Comparison of ENCODE assay signal across 9 cellular contexts in the genomic region with DNA sequence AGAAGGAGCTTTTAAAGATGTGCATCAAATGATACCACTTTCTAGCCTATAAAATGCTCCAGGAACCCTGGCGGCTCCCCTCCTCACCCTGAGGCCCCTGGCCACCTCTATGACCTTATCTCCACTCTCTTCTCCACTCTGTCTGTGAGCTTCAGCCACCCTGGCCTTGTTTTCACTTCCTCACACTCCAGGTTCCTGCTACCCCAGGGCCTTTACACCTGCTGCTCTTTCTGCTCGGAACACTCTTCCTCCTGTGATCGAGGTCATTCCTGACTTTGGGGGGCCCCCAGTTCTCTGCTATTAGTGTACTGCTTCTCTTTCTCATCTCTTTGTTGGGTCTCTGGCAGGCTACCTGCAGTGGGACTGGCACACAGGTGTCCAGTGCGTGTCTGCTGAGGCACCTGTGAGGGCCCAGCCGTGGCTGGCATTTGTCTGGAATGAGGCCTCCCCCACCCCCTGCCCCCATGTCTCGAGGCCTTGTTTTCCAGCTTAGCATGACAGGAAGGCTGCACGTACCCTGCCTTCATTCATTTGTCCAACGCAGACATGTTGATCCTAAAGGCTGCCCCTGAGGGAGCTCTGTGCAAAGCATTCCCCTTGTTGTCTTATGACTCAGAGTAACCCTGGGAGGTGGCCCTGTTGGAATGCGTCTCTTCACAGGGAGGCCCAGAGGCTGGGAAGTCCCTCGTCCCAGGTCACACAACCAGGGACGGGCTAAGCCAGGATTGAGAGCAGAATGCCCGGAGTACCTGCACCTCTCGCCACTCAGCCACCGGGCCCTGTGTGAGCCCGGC. TPM values are rescaled to one million over a fixed set of nuclear protein-coding genes. Genes with fewer than 3 reads are reported as not detected.
A peak's percentile ranks its signal among the peaks of the same experiment; 100 is the strongest.
DNase-seq lines count a peak whose midpoint lies in the region; ATAC-seq and TF ChIP-seq lines count a peak whose summit lies in the region.
"Had no signal": no experiment of that assay in that cellular context is flagged by ENCODE, and none has a peak within 500 bp of the region (broad histone marks: within the 10 kb centered on the region; RNA-seq: fewer than 3 reads in every experiment).

No MANE protein-coding gene starts in this region.

- peaks cover 37% of the 10 kb centered on the region for H3K36me3 Mint-ChIP-seq in GM23338 (ENCODE audit: low read depth)
- peaks cover 30% of the 10 kb centered on the region for H3K36me3 Mint-ChIP-seq in activated T-helper 2 cell treated with anti-CD3 and anti-CD28 coated beads, Interferon-gamma antibody, Interleukin-2, Interleukin-4, amounts not matched to agents 10 μg/mL and 5 μg/mL and 100 μg/mL, durations not matched to agents 14 hours and 24 hours and 36 hours (ENCODE audit: low read depth)

- H3K27ac Mint-ChIP-seq in GM23338 = 0 out of 2 replicates have a peak overlapping the region, but pooled peaks have one; percentile 28
- H3K27ac Mint-ChIP-seq in activated T-helper 2 cell treated with anti-CD3 and anti-CD28 coated beads, Interferon-gamma antibody, Interleukin-2, Interleukin-4, amounts not matched to agents 10 μg/mL and 5 μg/mL and 100 μg/mL, durations not matched to agents 14 hours and 24 hours and 36 hours = peak overlapping the region; percentile 59

- H3K4me1 Mint-ChIP-seq in GM23338 = peaks cover 16% of the 10 kb centered on the region
- peaks cover 24% of the 10 kb centered on the region for H3K4me1 Mint-ChIP-seq in activated T-helper 2 cell treated with anti-CD3 and anti-CD28 coated beads, Interferon-gamma antibody, Interleukin-2, Interleukin-4, amounts not matched to agents 10 μg/mL and 5 μg/mL and 100 μg/mL, durations not matched to agents 14 hours and 24 hours and 36 hours (ENCODE audit: low read depth)

- intact Hi-C loops in activated T-helper 2 cell treated with anti-CD3 and anti-CD28 coated beads, Interferon-gamma antibody, Interleukin-2, Interleukin-4, amounts not matched to agents 10 μg/mL and 5 μg/mL and 100 μg/mL, durations not matched to agents 14 hours and 24 hours and 36 hours (cut with micrococcal nuclease) = no loop called here

- peaks cover 20% of the 10 kb centered on the region for H3K27me3 Mint-ChIP-seq in GM23338 (ENCODE audit: insufficient read depth, low read depth, poor library complexity)
- no peaks in the 10 kb centered on the region for H3K27me3 Mint-ChIP-seq in activated T-helper 2 cell treated with anti-CD3 and anti-CD28 coated beads, Interferon-gamma antibody, Interleukin-2, Interleukin-4, amounts not matched to agents 10 μg/mL and 5 μg/mL and 100 μg/mL, durations not matched to agents 14 hours and 24 hours and 36 hours (ENCODE audit: low read depth)

- ATAC-seq in GM23338 (no peak), HG03097 (IDR thresholded peaks at IDR 0.05; ENCODE audit: low FRiP score, unreplicated experiment) (no peak), HG03196 (IDR thresholded peaks at IDR 0.05; ENCODE audit: unreplicated experiment) (no peak), GM21515 (IDR thresholded peaks at IDR 0.05; ENCODE audit: unreplicated experiment) (no peak)
- ATAC-seq: right cardiac atrium had no signal

- H3K27ac ChIP-seq in GM23338 (ENCODE audit: low read depth) = no peak overlapping the region

- H3K79me2 ChIP-seq in GM23338 (replicated peaks; ENCODE audit: insufficient read depth) = peaks cover 31% of the 10 kb centered on the region

- no peak for TF ChIP-seq CTCF in GM23338 (conservative IDR thresholded peaks at IDR 0.05; ENCODE audit: low read depth in 2 of 2)

- H3K4me2 ChIP-seq in GM23338 = no peak overlapping the region

- H4K20me1 ChIP-seq in GM23338 (replicated peaks; ENCODE audit: insufficient read depth) = peaks cover 16% of the 10 kb centered on the region

- H3K4me1 ChIP-seq in GM23338 (ENCODE audit: insufficient read depth) = peaks cover 16% of the 10 kb centered on the region

- no peaks in the 10 kb centered on the region for H3K9me2 ChIP-seq in GM23338 (ENCODE audit: insufficient read depth)

- H2AFZ ChIP-seq in GM23338 = no peak overlapping the region

- DNase-seq in ACHN = peak; percentile 81
- no peak for DNase-seq in GM23338 (ENCODE audit: low spot score)
- DNase-seq in activated T-helper 2 cell treated with anti-CD3 and anti-CD28 coated beads, Interferon-gamma antibody, Interleukin-2, Interleukin-4, amounts not matched to agents 10 μg/mL and 5 μg/mL and 100 μg/mL, durations not matched to agents 14 hours and 24 hours and 36 hours (ENCODE audit: low spot score) = no peak
- DNase-seq in iris pigment epithelial cell (ENCODE audit: low read depth) = peak; percentile 90
- DNase-seq in COR-L47 (lab: John Stamatoyannopoulos, UW) = no peak
- DNase-seq: right cardiac atrium had no signal

- peak overlapping the region; percentile 56 for H3K4me3 Mint-ChIP-seq in GM23338
- H3K4me3 Mint-ChIP-seq in activated T-helper 2 cell treated with anti-CD3 and anti-CD28 coated beads, Interferon-gamma antibody, Interleukin-2, Interleukin-4, amounts not matched to agents 10 μg/mL and 5 μg/mL and 100 μg/mL, durations not matched to agents 14 hours and 24 hours and 36 hours (ENCODE audit: low read depth) = peak overlapping the region; percentile 66

- no peaks in the 10 kb centered on the region for H3K27me3 ChIP-seq in GM23338 (ENCODE audit: insufficient read depth)

- H3K9me3 Mint-ChIP-seq in GM23338 = no peaks in the 10 kb centered on the region; the same call in 2 of the 3 replicates
- H3K9me3 Mint-ChIP-seq in activated T-helper 2 cell treated with anti-CD3 and anti-CD28 coated beads, Interferon-gamma antibody, Interleukin-2, Interleukin-4, amounts not matched to agents 10 μg/mL and 5 μg/mL and 100 μg/mL, durations not matched to agents 14 hours and 24 hours and 36 hours = no peaks in the 10 kb centered on the region

- peaks cover 10% of the 10 kb centered on the region; the same call in 1 of the 2 replicates for H3K36me3 ChIP-seq in GM23338 (ENCODE audit: insufficient read depth)

- H3K4me3 ChIP-seq in GM23338 = no peak overlapping the region

- in situ Hi-C loops in ACHN (cut with HindIII; ENCODE audit: low pct_ligation_motif_present, low pct_unique_long_range_greater_than_20kb, low sequenced_read_pairs) = no loop called here

- peaks cover 16% of the 10 kb centered on the region for H3F3A ChIP-seq in GM23338 (replicated peaks; ENCODE audit: low read depth)

TF ChIP-seq in GM23338, 12 proteins besides CTCF, POLR2A, EP300 and RAD21:
- TF ChIP-seq, protein P1, sequence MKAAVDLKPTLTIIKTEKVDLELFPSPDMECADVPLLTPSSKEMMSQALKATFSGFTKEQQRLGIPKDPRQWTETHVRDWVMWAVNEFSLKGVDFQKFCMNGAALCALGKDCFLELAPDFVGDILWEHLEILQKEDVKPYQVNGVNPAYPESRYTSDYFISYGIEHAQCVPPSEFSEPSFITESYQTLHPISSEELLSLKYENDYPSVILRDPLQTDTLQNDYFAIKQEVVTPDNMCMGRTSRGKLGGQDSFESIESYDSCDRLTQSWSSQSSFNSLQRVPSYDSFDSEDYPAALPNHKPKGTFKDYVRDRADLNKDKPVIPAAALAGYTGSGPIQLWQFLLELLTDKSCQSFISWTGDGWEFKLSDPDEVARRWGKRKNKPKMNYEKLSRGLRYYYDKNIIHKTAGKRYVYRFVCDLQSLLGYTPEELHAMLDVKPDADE (IDR thresholded peaks at IDR 0.05) = no peak
- no peak for TF ChIP-seq ZNF331 (CRISPR knock-in tag; IDR thresholded peaks at IDR 0.05; ENCODE audit: low read depth)
- TF ChIP-seq CREB1 (CRISPR knock-in tag; IDR thresholded peaks at IDR 0.05; ENCODE audit: low read depth) = no peak
- TF ChIP-seq POLR2AphosphoS5 (IDR thresholded peaks at IDR 0.05; ENCODE audit: low read depth) = no peak

RNA-seq across cellular contexts. Expression of a gene that starts 2.3 kb away (rescaled TPM):
- 28.2 and 34.6 TPM in 2 replicates for total RNA-seq in GM23338 (2014; rRNA removed; shearing (Covaris generic))
- 107 and 112 TPM in 2 replicates for polyA plus RNA-seq in GM23338 (2016; fragmentation: Nextera tagmentation; extraction: Ambion mirVana)
- 37.1 and 39.2 TPM in 2 replicates for total RNA-seq in activated T-helper 2 cell treated with anti-CD3 and anti-CD28 coated beads, Interferon-gamma antibody, Interleukin-2, Interleukin-4, amounts not matched to agents 10 μg/mL and 5 μg/mL and 100 μg/mL, durations not matched to agents 14 hours and 24 hours and 36 hours

RNA-seq across cellular contexts. Expression of a gene that starts 6.0 kb away (rescaled TPM):
- total RNA-seq in GM23338 (2014; rRNA removed; shearing (Covaris generic)) = 59.9 and 70.6 TPM in 2 replicates
- polyA plus RNA-seq in GM23338 (2016; fragmentation: Nextera tagmentation; extraction: Ambion mirVana) = 266 and 280 TPM in 2 replicates
- 92.0 and 95.7 TPM in 2 replicates for total RNA-seq in activated T-helper 2 cell treated with anti-CD3 and anti-CD28 coated beads, Interferon-gamma antibody, Interleukin-2, Interleukin-4, amounts not matched to agents 10 μg/mL and 5 μg/mL and 100 μg/mL, durations not matched to agents 14 hours and 24 hours and 36 hours

RNA-seq across cellular contexts. Expression of a gene that starts 8.4 kb away (rescaled TPM):
- total RNA-seq in GM23338 (2014; rRNA removed; shearing (Covaris generic)) = 11.4 and 16.5 TPM in 2 replicates
- 5.0 and 5.5 TPM in 2 replicates for polyA plus RNA-seq in GM23338 (2016; fragmentation: Nextera tagmentation; extraction: Ambion mirVana)
- 9.9 and 10.9 TPM in 2 replicates for total RNA-seq in activated T-helper 2 cell treated with anti-CD3 and anti-CD28 coated beads, Interferon-gamma antibody, Interleukin-2, Interleukin-4, amounts not matched to agents 10 μg/mL and 5 μg/mL and 100 μg/mL, durations not matched to agents 14 hours and 24 hours and 36 hours

RNA-seq across cellular contexts. Expression of a gene that starts 23.0 kb away (rescaled TPM):
- total RNA-seq in GM23338 (2014; rRNA removed; shearing (Covaris generic)) = 14.4 and 24.9 TPM in 2 replicates
- polyA plus RNA-seq in GM23338 (2016; fragmentation: Nextera tagmentation; extraction: Ambion mirVana) = 4.3 and 4.5 TPM in 2 replicates
- total RNA-seq in activated T-helper 2 cell treated with anti-CD3 and anti-CD28 coated beads, Interferon-gamma antibody, Interleukin-2, Interleukin-4, amounts not matched to agents 10 μg/mL and 5 μg/mL and 100 μg/mL, durations not matched to agents 14 hours and 24 hours and 36 hours = 9.2 and 9.4 TPM in 2 replicates

RNA-seq across cellular contexts. Expression of a gene that starts 25.7 kb away (rescaled TPM):
- total RNA-seq in GM23338 (2014; rRNA removed; shearing (Covaris generic)) = 67.8 and 78.6 TPM in 2 replicates
- 23.5 and 25.4 TPM in 2 replicates for polyA plus RNA-seq in GM23338 (2016; fragmentation: Nextera tagmentation; extraction: Ambion mirVana)
- 62.5 and 66.5 TPM in 2 replicates for total RNA-seq in activated T-helper 2 cell treated with anti-CD3 and anti-CD28 coated beads, Interferon-gamma antibody, Interleukin-2, Interleukin-4, amounts not matched to agents 10 μg/mL and 5 μg/mL and 100 μg/mL, durations not matched to agents 14 hours and 24 hours and 36 hours

Comparison
In these comparisons a context has a peak if more than half of its experiments do, and no peak if none do; other contexts are left out.
1. DNase-seq: peak in ACHN (single experiment) and iris pigment epithelial cell (single experiment); none in GM23338 (single experiment), activated T-helper 2 cell treated with anti-CD3 and anti-CD28 coated beads, Interferon-gamma antibody, Interleukin-2, Interleukin-4, amounts not matched to agents 10 μg/mL and 5 μg/mL and 100 μg/mL, durations not matched to agents 14 hours and 24 hours and 36 hours (single experiment) and COR-L47 (single experiment).